In genomic region chr3:14131134-14131533, GRCh38 we compare ENCODE assay signal across 18 cellular contexts.
"Had no signal": no experiment of that assay in that cellular context is flagged by ENCODE, and none has a peak within 500 bp of the region (broad histone marks: within the 10 kb centered on the region; RNA-seq: fewer than 3 reads in every experiment).

No MANE protein-coding gene starts in this region.

- H3K4me3 Mint-ChIP-seq: endodermal cell, memory B cell, mesothelial cell of epicardium, nephron, type B pancreatic cell had no signal

- H3K27ac Mint-ChIP-seq: endodermal cell, memory B cell, mesothelial cell of epicardium, nephron, type B pancreatic cell had no signal

- H3K27me3 Mint-ChIP-seq: memory B cell, type B pancreatic cell had no signal

- H3K9me3 ChIP-seq: heart right ventricle, lower lobe of right lung, neutrophil, sigmoid colon, stomach had no signal

- ATAC-seq: foreskin keratinocyte, heart right ventricle, lower lobe of right lung had no signal

- DNase-seq: cerebellar nuclear complex; dermis blood vessel endothelial cell; endodermal cell; erythroblast; foreskin keratinocyte; heart right ventricle; hypothalamus; kidney glomerular epithelial cell; lower lobe of right lung; posterior cingulate gyrus; sigmoid colon; stimulated activated naive CD4-positive, alpha-beta T cell; stomach had no signal
